ENCODE assay signal across 19 cellular contexts in genomic region chr10:121914661-121915060, GRCh38.
"Had no signal": no experiment of that assay in that cellular context is flagged by ENCODE, and none has a peak within 500 bp of the region (broad histone marks: within the 10 kb centered on the region; RNA-seq: fewer than 3 reads in every experiment).

No MANE protein-coding gene starts in this region.

- H3K9ac ChIP-seq: parathyroid adenoma had no signal

- H3K9me3 Mint-ChIP-seq: activated naive CD4-positive, alpha-beta T cell treated with anti-CD3 and anti-CD28 coated beads, Interleukin-2, amount 50 U/mL, for 72 hours; activated T-helper 17 cell treated with anti-CD3 and anti-CD28 coated beads, Interleukin-2, amount 50 U/mL, for 72 hours; nephron progenitor cell; stimulated activated naive CD8-positive, alpha-beta T cell treated with anti-CD3 and anti-CD28 coated beads, Interleukin-15, Interleukin-2, amounts not matched to agents 100 ng/mL and 50 ng/mL, for 24 hours had no signal

- H2AFZ ChIP-seq: parathyroid adenoma had no signal

- ATAC-seq: activated CD8-positive, alpha-beta T cell treated with anti-CD3 and anti-CD28 coated beads, Interleukin-2, amount 10 ng/mL, durations not matched to agents 7 days and 5 days; activated naive CD4-positive, alpha-beta T cell treated with anti-CD3 and anti-CD28 coated beads, Interleukin-2, amount 50 U/mL, for 72 hours; activated T-helper 17 cell treated with anti-CD3 and anti-CD28 coated beads, Interleukin-2, amount 50 U/mL, for 72 hours; mucosa of descending colon had no signal

- H3K4me3 ChIP-seq: mucosa of descending colon, sigmoid colon, spleen, tibial nerve had no signal

- H3K4me3 Mint-ChIP-seq: activated CD8-positive, alpha-beta T cell treated with anti-CD3 and anti-CD28 coated beads, Interleukin-2, amount 10 ng/mL, durations not matched to agents 7 days and 5 days; activated T-helper 17 cell treated with anti-CD3 and anti-CD28 coated beads, Interleukin-2, amount 50 U/mL, for 72 hours; nephron progenitor cell; stimulated activated naive CD8-positive, alpha-beta T cell treated with anti-CD3 and anti-CD28 coated beads, Interleukin-15, Interleukin-2, amounts not matched to agents 100 ng/mL and 50 ng/mL, for 24 hours had no signal

- H3K27me3 ChIP-seq: sigmoid colon, spleen, tibial nerve had no signal

- H3K4me1 Mint-ChIP-seq: nephron progenitor cell had no signal

- H3K27ac Mint-ChIP-seq: activated CD8-positive, alpha-beta T cell treated with anti-CD3 and anti-CD28 coated beads, Interleukin-2, amount 10 ng/mL, durations not matched to agents 7 days and 5 days; activated T-helper 17 cell treated with anti-CD3 and anti-CD28 coated beads, Interleukin-2, amount 50 U/mL, for 72 hours; nephron progenitor cell; stimulated activated naive CD8-positive, alpha-beta T cell treated with anti-CD3 and anti-CD28 coated beads, Interleukin-15, Interleukin-2, amounts not matched to agents 100 ng/mL and 50 ng/mL, for 24 hours had no signal

- DNase-seq: activated CD4-positive, alpha-beta T cell treated with anti-CD3 and anti-CD28 coated beads for 1 hour; activated CD4-positive, alpha-beta T cell treated with anti-CD3 and anti-CD28 coated beads, Interleukin-2, amount 50 U/mL, for 1 hour; activated CD8-positive, alpha-beta T cell treated with anti-CD3 and anti-CD28 coated beads, Interleukin-2, amount 10 ng/mL, durations not matched to agents 7 days and 5 days; amygdala; mesenchymal stem cell; mucosa of descending colon; nephron progenitor cell; sigmoid colon; spleen; stimulated activated CD4-positive, alpha-beta T cell treated with anti-CD3 and anti-CD28 coated beads, Interleukin-4, amount 100 ng/mL, for 24 hours; substantia nigra; T-helper 1 cell; WERI-Rb-1 had no signal

- H3K27me3 Mint-ChIP-seq: activated T-helper 17 cell treated with anti-CD3 and anti-CD28 coated beads, Interleukin-2, amount 50 U/mL, for 72 hours; stimulated activated naive CD8-positive, alpha-beta T cell treated with anti-CD3 and anti-CD28 coated beads, Interleukin-15, Interleukin-2, amounts not matched to agents 100 ng/mL and 50 ng/mL, for 24 hours had no signal

- H3K27ac ChIP-seq: epithelial cell of prostate, parathyroid adenoma, sigmoid colon, spleen, tibial nerve, WERI-Rb-1 had no signal

- H3K9me3 ChIP-seq: mucosa of descending colon, sigmoid colon, tibial nerve had no signal
